In the genomic region with DNA sequence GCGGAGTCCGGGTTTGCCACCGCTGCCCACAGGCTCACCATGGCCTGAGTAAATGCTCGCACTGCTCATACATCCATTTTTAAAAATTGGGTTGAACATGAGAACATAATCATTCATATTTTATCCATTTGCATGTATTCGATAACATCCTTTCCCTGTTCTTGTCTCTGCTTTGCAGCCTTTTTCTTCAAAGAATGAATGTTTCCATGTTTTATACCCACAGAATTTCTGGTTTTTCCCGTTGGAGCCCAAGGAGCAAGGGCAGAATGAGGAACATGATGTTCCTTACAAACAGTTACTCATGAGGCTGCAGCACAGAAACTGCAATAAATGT, we compare ENCODE assay signal across 8 cellular contexts.
DNase-seq lines count a peak whose midpoint lies in the region; ATAC-seq and TF ChIP-seq lines count a peak whose summit lies in the region.

No MANE protein-coding gene starts in this region.

- no peaks in the 10 kb centered on the region for H3K36me3 ChIP-seq in Caco-2 (ENCODE audit: control insufficient read depth, insufficient read depth, low read length)
- no peaks in the 10 kb centered on the region for H3K36me3 ChIP-seq in MM.1S (replicated peaks; ENCODE audit: insufficient read depth, low read length)
- no peaks in the 10 kb centered on the region for H3K36me3 ChIP-seq in colonic mucosa
- H3K36me3 ChIP-seq in neural progenitor cell: no peaks in the 10 kb centered on the region
- no peaks in the 10 kb centered on the region for H3K36me3 ChIP-seq in BE2C

- H3K9me3 ChIP-seq in Caco-2 (no peaks in the 10 kb centered on the region), MM.1S (replicated peaks; ENCODE audit: insufficient read depth, low read length) (no peaks in the 10 kb centered on the region), colonic mucosa (no peaks in the 10 kb centered on the region), neural progenitor cell (ENCODE audit: low read depth) (no peaks in the 10 kb centered on the region), BE2C (no peaks in the 10 kb centered on the region)

- H3K27ac Mint-ChIP-seq in Caco-2 (ENCODE audit: unreplicated experiment) (no peak overlapping the region), neural progenitor cell (no peak overlapping the region)
- no peak overlapping the region for H3K27ac Mint-ChIP-seq in stimulated activated naive B cell treated with anti-CD40 and anti-IgM and Interleukin-4, amounts not matched to agents 10 μg/mL and 1 μg/mL and 100 μg/mL, for 72 hours

- H3K27me3 ChIP-seq in Caco-2 (replicated peaks; ENCODE audit: control insufficient read depth, insufficient read depth, low read length) (no peaks in the 10 kb centered on the region; the same call in 1 of the 2 replicates), MM.1S (replicated peaks; ENCODE audit: insufficient read depth, low read length) (no peaks in the 10 kb centered on the region), colonic mucosa (no peaks in the 10 kb centered on the region), neural progenitor cell (peaks cover 47% of the 10 kb centered on the region), BE2C (no peaks in the 10 kb centered on the region)

- H3K79me2 ChIP-seq in MM.1S (ENCODE audit: low read length) (no peaks in the 10 kb centered on the region), neural progenitor cell (ENCODE audit: low read depth) (no peaks in the 10 kb centered on the region)

- CTCF ChIA-PET in Caco-2 (lab: Charles Lee): interaction anchor here (0.7 to 2.4 kb wide), 6 partner anchors 8 to 520 kb away, joined by 3 to 29 read pairs (median 6); no protein-coding TSS in a partner anchor

- H3K27ac ChIP-seq in MM.1S (ENCODE audit: low read length) (no peak overlapping the region), colonic mucosa (no peak overlapping the region), neural progenitor cell (no peak overlapping the region)

- H3F3A ChIP-seq in MM.1S (ENCODE audit: insufficient read depth, low read length): no peaks in the 10 kb centered on the region
- no peaks in the 10 kb centered on the region for H3F3A ChIP-seq in neural progenitor cell (ENCODE audit: low read depth)

- H3K27me3 Mint-ChIP-seq in Caco-2 (ENCODE audit: insufficient read depth, unreplicated experiment): peaks cover 10% of the 10 kb centered on the region
- H3K27me3 Mint-ChIP-seq in neural progenitor cell (ENCODE audit: insufficient read depth, low read depth): no peaks in the 10 kb centered on the region
- H3K27me3 Mint-ChIP-seq in stimulated activated naive B cell treated with anti-CD40 and anti-IgM and Interleukin-4, amounts not matched to agents 10 μg/mL and 1 μg/mL and 100 μg/mL, for 72 hours: peaks cover 23 to 25% of the 10 kb centered on the region in 2 donors

- no peak for ATAC-seq in stimulated activated naive B cell treated with anti-CD40 and anti-IgM and Interleukin-4, amounts not matched to agents 10 μg/mL and 1 μg/mL and 100 μg/mL, for 72 hours (replicated peaks)
- no peak for ATAC-seq in GM18909 (IDR thresholded peaks at IDR 0.05; ENCODE audit: poor library complexity, unreplicated experiment)

- H3K4me1 ChIP-seq in Caco-2 (no peaks in the 10 kb centered on the region), MM.1S (ENCODE audit: low read length) (peaks cover 9% of the 10 kb centered on the region), colonic mucosa (peaks cover 10% of the 10 kb centered on the region), neural progenitor cell (no peaks in the 10 kb centered on the region), BE2C (no peaks in the 10 kb centered on the region)

- intact Hi-C loops in Caco-2 (cut with micrococcal nuclease; ENCODE audit: unreplicated experiment) (loop anchor here (1.0 kb wide), 1 partner anchor 8 kb away; no protein-coding TSS in a partner anchor), colonic mucosa (cut with DNase I) (loop anchor here (5.0 to 10.0 kb wide), 3 partner anchors 128 to 259 kb away; a partner anchor contains a TSS)

- H3K4me3 Mint-ChIP-seq in Caco-2 (ENCODE audit: unreplicated experiment): peak overlapping the region; percentile 59
- peak overlapping the region; percentile 85 for H3K4me3 Mint-ChIP-seq in neural progenitor cell
- peak overlapping the region in 1 of 2 donors; percentile 82 for H3K4me3 Mint-ChIP-seq in stimulated activated naive B cell treated with anti-CD40 and anti-IgM and Interleukin-4, amounts not matched to agents 10 μg/mL and 1 μg/mL and 100 μg/mL, for 72 hours

- H2AFZ ChIP-seq in MM.1S (ENCODE audit: low read length) (peak overlapping the region; percentile 70; the same call in 1 of the 2 replicates), neural progenitor cell (replicated peaks) (no peak overlapping the region)

- H3K4me2 ChIP-seq in MM.1S (ENCODE audit: low read depth, low read length): peak overlapping the region; percentile 90; the same call in 1 of the 2 replicates
- H3K4me2 ChIP-seq in neural progenitor cell: peak overlapping the region; percentile 94

- BruUV-seq in Caco-2 (replicated peaks; lab: Mats Ljungman, UMichigan): no TSS peak

- H3K9me3 Mint-ChIP-seq in Caco-2 (ENCODE audit: unreplicated experiment): no peaks in the 10 kb centered on the region
- peaks cover 5% of the 10 kb centered on the region for H3K9me3 Mint-ChIP-seq in neural progenitor cell
- H3K9me3 Mint-ChIP-seq in stimulated activated naive B cell treated with anti-CD40 and anti-IgM and Interleukin-4, amounts not matched to agents 10 μg/mL and 1 μg/mL and 100 μg/mL, for 72 hours: peaks cover 0 to 2% of the 10 kb centered on the region in 2 donors

- POLR2A ChIA-PET in Caco-2 (lab: Charles Lee): no interaction called here

- H3K9ac ChIP-seq in MM.1S (ENCODE audit: low read length): no peak overlapping the region
- no peak overlapping the region for H3K9ac ChIP-seq in colonic mucosa (ENCODE audit: low read depth in 2 of 2, low read length in 2 of 2)
- H3K9ac ChIP-seq in neural progenitor cell: no peak overlapping the region

- no peaks in the 10 kb centered on the region for H3K9me2 ChIP-seq in MM.1S (replicated peaks; ENCODE audit: insufficient read depth, low read length)

- TF ChIP-seq CTCF in Caco-2 (IDR thresholded peaks at IDR 0.05; ENCODE audit: insufficient read depth in 1 of 2, low read depth in 1 of 2, low read length in 1 of 2, severe bottlenecking in 1 of 2, unreplicated experiment in 1 of 2) (no peak), MM.1S (IDR thresholded peaks at IDR 0.05; ENCODE audit: low read length) (no peak; the same call in 1 of the 2 replicates), colonic mucosa (IDR thresholded peaks at IDR 0.05) (peak; percentile 1), neural progenitor cell (IDR thresholded peaks at IDR 0.05) (no peak), BE2C (IDR thresholded peaks at IDR 0.05; ENCODE audit: low read depth, low read length) (no peak)

- H3K4me1 Mint-ChIP-seq in Caco-2 (ENCODE audit: low read depth, unreplicated experiment): no peaks in the 10 kb centered on the region
- peaks cover 3% of the 10 kb centered on the region for H3K4me1 Mint-ChIP-seq in neural progenitor cell
- peaks cover 3 to 27% of the 10 kb centered on the region in 2 donors for H3K4me1 Mint-ChIP-seq in stimulated activated naive B cell treated with anti-CD40 and anti-IgM and Interleukin-4, amounts not matched to agents 10 μg/mL and 1 μg/mL and 100 μg/mL, for 72 hours

- no peaks in the 10 kb centered on the region for H4K20me1 ChIP-seq in MM.1S (ENCODE audit: insufficient read depth, low read length)
- no peaks in the 10 kb centered on the region for H4K20me1 ChIP-seq in neural progenitor cell (ENCODE audit: low read depth)

- H3K36me3 Mint-ChIP-seq in Caco-2 (ENCODE audit: insufficient read depth, unreplicated experiment) (no peaks in the 10 kb centered on the region), neural progenitor cell (no peaks in the 10 kb centered on the region)
- no peaks in the 10 kb centered on the region for H3K36me3 Mint-ChIP-seq in stimulated activated naive B cell treated with anti-CD40 and anti-IgM and Interleukin-4, amounts not matched to agents 10 μg/mL and 1 μg/mL and 100 μg/mL, for 72 hours

- DNase-seq in Caco-2 (no peak), MM.1S (no peak), colonic mucosa (no peak), neural progenitor cell (ENCODE audit: low spot score) (no peak), hypothalamus (lab: John Stamatoyannopoulos, UW) (no peak), BE2C (no peak)
- no peak for DNase-seq in stimulated activated naive B cell treated with anti-CD40 and anti-IgM and Interleukin-4, amounts not matched to agents 10 μg/mL and 1 μg/mL and 100 μg/mL, for 72 hours

- no peak overlapping the region for H3K4me3 ChIP-seq in Caco-2 (ENCODE audit: low read depth, low read length)
- H3K4me3 ChIP-seq in MM.1S (ENCODE audit: low read length): peak overlapping the region; percentile 25; the same call in 1 of the 2 replicates
- no peak overlapping the region for H3K4me3 ChIP-seq in colonic mucosa
- H3K4me3 ChIP-seq in neural progenitor cell: peak overlapping the region; percentile 62
- no peak overlapping the region for H3K4me3 ChIP-seq in BE2C (ENCODE audit: low read depth, low read length)

Comparison
In these comparisons a context has a peak if more than half of its experiments do, and no peak if none do; other contexts are left out.
1. H3K4me3 ChIP-seq: peak in MM.1S (single experiment) and neural progenitor cell (single experiment); none in Caco-2 (single experiment), colonic mucosa (single experiment) and BE2C (single experiment).